In the genomic region with DNA sequence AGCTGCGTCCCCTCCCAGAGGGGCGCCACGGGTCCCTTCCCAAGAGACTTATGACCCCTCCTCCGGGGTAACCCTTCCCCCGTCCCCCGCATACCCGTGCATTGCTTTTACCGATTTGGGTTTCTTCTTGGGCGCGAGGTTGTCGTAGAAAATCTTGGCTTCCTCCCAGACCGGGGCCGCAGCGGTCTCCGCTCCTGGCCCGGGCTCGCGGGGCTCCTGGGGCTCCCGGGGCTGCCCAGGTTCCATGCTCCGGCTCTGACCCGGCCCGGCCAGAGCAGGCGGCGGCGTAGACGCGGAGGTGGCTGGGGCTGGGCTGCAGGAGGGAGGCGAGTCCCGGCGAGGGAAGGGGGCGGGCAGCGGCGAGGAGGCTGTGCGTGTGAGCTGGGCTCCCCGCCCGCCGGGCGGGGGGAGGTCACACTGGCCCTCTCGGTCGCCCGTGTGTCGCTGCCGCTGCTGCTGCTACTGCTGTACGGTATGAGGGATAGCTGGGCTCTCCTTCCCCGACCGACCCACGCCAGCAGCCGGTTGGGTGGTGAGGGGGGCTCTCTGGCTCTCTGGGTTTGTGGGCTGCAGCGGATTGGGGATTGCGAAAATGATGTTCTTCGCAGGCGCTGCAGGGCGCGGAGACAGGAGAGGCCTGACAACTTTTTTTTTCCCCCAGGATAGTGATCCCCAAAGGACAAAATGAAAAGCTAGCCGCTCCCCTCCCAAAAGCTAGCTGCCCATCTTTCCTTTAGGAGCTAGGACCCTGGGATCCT, we compare ENCODE assay signal across 8 cellular contexts. TPM values are rescaled to one million over a fixed set of nuclear protein-coding genes. Genes with fewer than 3 reads are reported as not detected.
DNase-seq lines count a peak whose midpoint lies in the region; ATAC-seq and TF ChIP-seq lines count a peak whose summit lies in the region.

Gene NT5C1A (minus strand): TSS at position 315 of the 758 bp plus-strand sequence. CDS start 69 bp downstream, at position 246.

- POLR2A ChIA-PET in MCF 10A (lab: Yijun Ruan, JAX) = interaction anchor here (0.7 to 1.4 kb wide), 3 partner anchors 14 to 66 kb away, joined by 3 to 5 read pairs (median 3); no protein-coding TSS in a partner anchor

- H3K27me3 Mint-ChIP-seq in MCF 10A (ENCODE audit: insufficient read depth, unreplicated experiment) = peaks cover 20% of the 10 kb centered on the region
- peaks cover 42% of the 10 kb centered on the region for H3K27me3 Mint-ChIP-seq in stimulated activated memory B cell treated with anti-CD40 and anti-IgM and Interleukin-4, amounts not matched to agents 10 μg/mL and 1 μg/mL and 100 μg/mL, for 72 hours

- H3K4me3 ChIP-seq in GM12865 (ENCODE audit: low read depth, low read length) (peak within 1 kb of the TSS; percentile 50), NT2/D1 (ENCODE audit: insufficient read length, low read depth) (peak within 1 kb of the TSS; percentile 43)

- no peaks in the 10 kb centered on the region for H3K36me3 Mint-ChIP-seq in MCF 10A (ENCODE audit: insufficient read depth, unreplicated experiment)
- H3K36me3 Mint-ChIP-seq in stimulated activated memory B cell treated with anti-CD40 and anti-IgM and Interleukin-4, amounts not matched to agents 10 μg/mL and 1 μg/mL and 100 μg/mL, for 72 hours = peaks cover 9% of the 10 kb centered on the region

- DNase-seq in GM12865 (ENCODE audit: low read depth) (peak; percentile 45), NT2/D1 (ENCODE audit: low read depth, low spot score) (no peak), MCF 10A (ENCODE audit: unreplicated experiment) (no peak), islet precursor cell (peak; percentile 68), SKM-1 treated with dmso at 0.1 percent for 144 hours (lab: John Stamatoyannopoulos, UW; ENCODE audit: unreplicated experiment) (no peak)

- TF ChIP-seq CTCF in GM12865 (IDR thresholded peaks at IDR 0.05; ENCODE audit: insufficient read depth, low read depth, low read length, missing control alignments) (no peak), MCF 10A (IDR thresholded peaks at IDR 0.05; ENCODE audit: unreplicated experiment) (no peak)

- H3K9me3 Mint-ChIP-seq in MCF 10A (ENCODE audit: unreplicated experiment) = no peaks in the 10 kb centered on the region
- no peaks in the 10 kb centered on the region for H3K9me3 Mint-ChIP-seq in stimulated activated memory B cell treated with anti-CD40 and anti-IgM and Interleukin-4, amounts not matched to agents 10 μg/mL and 1 μg/mL and 100 μg/mL, for 72 hours

- no TSS peak for BruUV-seq in MCF 10A (replicated peaks; lab: Mats Ljungman, UMichigan)

- H3K27me3 ChIP-seq in NT2/D1 (ENCODE audit: insufficient read depth, insufficient read length) = peaks cover 98% of the 10 kb centered on the region

- peak; percentile 72 for ATAC-seq in stimulated activated memory B cell treated with anti-CD40 and anti-IgM and Interleukin-4, amounts not matched to agents 10 μg/mL and 1 μg/mL and 100 μg/mL, for 72 hours
- ATAC-seq in HG03439 (IDR thresholded peaks at IDR 0.05; ENCODE audit: unreplicated experiment) (no peak), GM21360 (IDR thresholded peaks at IDR 0.05; ENCODE audit: unreplicated experiment) (no peak)

- peaks cover 8% of the 10 kb centered on the region for H3K4me1 ChIP-seq in NT2/D1 (ENCODE audit: insufficient read depth, insufficient read length)

- H3K4me3 Mint-ChIP-seq in MCF 10A (ENCODE audit: unreplicated experiment) = peak within 1 kb of the TSS; percentile 48
- peak within 1 kb of the TSS; percentile 65 for H3K4me3 Mint-ChIP-seq in stimulated activated memory B cell treated with anti-CD40 and anti-IgM and Interleukin-4, amounts not matched to agents 10 μg/mL and 1 μg/mL and 100 μg/mL, for 72 hours

- H3K27ac Mint-ChIP-seq in MCF 10A (ENCODE audit: low read depth, unreplicated experiment) = no peak within 1 kb of the TSS
- H3K27ac Mint-ChIP-seq in stimulated activated memory B cell treated with anti-CD40 and anti-IgM and Interleukin-4, amounts not matched to agents 10 μg/mL and 1 μg/mL and 100 μg/mL, for 72 hours = peak within 1 kb of the TSS; percentile 40

- H3K9me3 ChIP-seq in NT2/D1 (ENCODE audit: insufficient read depth, low read length) = 0 out of 2 replicates have a peak, but pooled peaks cover 6% of the 10 kb centered on the region

- CTCF ChIA-PET in MCF 10A (lab: Yijun Ruan, JAX) = interaction anchor here (0.5 to 1.1 kb wide), 4 partner anchors 18 to 178 kb away, joined by 3 to 6 read pairs (median 3); no protein-coding TSS in a partner anchor

- peaks cover 9% of the 10 kb centered on the region for H3K4me1 Mint-ChIP-seq in MCF 10A (ENCODE audit: insufficient read depth, unreplicated experiment)
- peaks cover 22% of the 10 kb centered on the region for H3K4me1 Mint-ChIP-seq in stimulated activated memory B cell treated with anti-CD40 and anti-IgM and Interleukin-4, amounts not matched to agents 10 μg/mL and 1 μg/mL and 100 μg/mL, for 72 hours

- H3K36me3 ChIP-seq in NT2/D1 (ENCODE audit: insufficient read depth, insufficient read length, low read length) = no peaks in the 10 kb centered on the region

- intact Hi-C loops in MCF 10A (cut with micrococcal nuclease) = no loop called here

- H3K9ac ChIP-seq in NT2/D1 (ENCODE audit: insufficient read length, low read depth) = peak within 1 kb of the TSS; percentile 29

RNA-seq across cellular contexts. Expression of gene NT5C1A, which starts in this region (rescaled TPM):
- not detected in 2 replicates for total RNA-seq in MCF 10A (2022)

Comparison
In these comparisons a context has a peak if more than half of its experiments do, and no peak if none do; other contexts are left out.
1. DNase-seq: peak in GM12865 (single experiment) and islet precursor cell (single experiment); none in NT2/D1 (single experiment), MCF 10A (single experiment) and SKM-1 treated with dmso at 0.1 percent for 144 hours (single experiment).